17 cellular contexts compared by ENCODE assay signal in the genomic region with DNA sequence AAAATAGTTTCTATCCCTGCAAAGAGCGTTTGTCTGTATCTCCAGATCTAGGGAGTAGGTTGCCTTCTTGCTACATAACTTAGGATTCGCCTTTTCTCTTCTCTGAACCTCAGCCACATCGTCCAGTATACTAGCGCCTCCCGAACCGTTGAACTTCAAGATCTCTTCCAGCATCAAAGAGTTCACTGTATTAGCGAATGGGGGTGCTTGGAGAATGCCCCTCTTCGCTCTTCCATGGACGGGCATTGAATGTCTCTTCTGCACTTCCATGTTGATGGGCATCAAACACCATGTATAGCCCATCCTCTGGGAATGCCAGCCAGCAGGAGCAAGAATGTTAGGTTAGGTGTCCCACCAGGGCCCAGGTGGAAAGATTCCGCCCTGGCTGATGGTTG. TPM values are rescaled to one million over a fixed set of nuclear protein-coding genes. Genes with fewer than 3 reads are reported as not detected.
DNase-seq lines count a peak whose midpoint lies in the region; ATAC-seq and TF ChIP-seq lines count a peak whose summit lies in the region.
"Had no signal": no experiment of that assay in that cellular context is flagged by ENCODE, and none has a peak within 500 bp of the region (broad histone marks: within the 10 kb centered on the region; RNA-seq: fewer than 3 reads in every experiment).

No MANE protein-coding gene starts in this region.

- peaks cover 0 to 12% (median 0%) of the 10 kb centered on the region in 4 donors for H3K27me3 ChIP-seq in esophagus squamous epithelium
- peaks cover 70% of the 10 kb centered on the region for H3K27me3 ChIP-seq in neural progenitor cell

- peak overlapping the region; percentile 74 to 90 for H3K4me3 Mint-ChIP-seq in CD14-positive monocyte
- H3K4me3 Mint-ChIP-seq in T-helper 17 cell = peak overlapping the region; percentile 57
- H3K4me3 Mint-ChIP-seq in neural progenitor cell = peak overlapping the region; percentile 84
- H3K4me3 Mint-ChIP-seq: activated CD8-positive, alpha-beta memory T cell treated with anti-CD3 and anti-CD28 coated beads, Interleukin-2, amount 10 ng/mL, durations not matched to agents 7 days and 5 days; natural killer cell had no signal

- H3K27ac Mint-ChIP-seq in CD14-positive monocyte (peak overlapping the region in 1 of 7 donors; percentile 61), T-helper 17 cell (no peak overlapping the region), neural progenitor cell (no peak overlapping the region)
- H3K27ac Mint-ChIP-seq: activated CD8-positive, alpha-beta memory T cell treated with anti-CD3 and anti-CD28 coated beads, Interleukin-2, amount 10 ng/mL, durations not matched to agents 7 days and 5 days; natural killer cell had no signal

- H3K4me1 ChIP-seq in esophagus squamous epithelium = peaks cover 0 to 23% (median 10%) of the 10 kb centered on the region in 3 donors
- peaks cover 14% of the 10 kb centered on the region for H3K4me1 ChIP-seq in neural progenitor cell

- H3K36me3 ChIP-seq in esophagus squamous epithelium (no peaks in the 10 kb centered on the region), neural progenitor cell (no peaks in the 10 kb centered on the region)

- H3K4me2 ChIP-seq in neural progenitor cell = peak overlapping the region; percentile 83

- no peaks in the 10 kb centered on the region for H4K20me1 ChIP-seq in neural progenitor cell (ENCODE audit: low read depth)

- H3K27me3 Mint-ChIP-seq in CD14-positive monocyte (ENCODE audit: low read depth in 3 of 3) (peaks cover 29 to 38% (median 38%) of the 10 kb centered on the region in 3 donors), T-helper 17 cell (peaks cover 57% of the 10 kb centered on the region), neural progenitor cell (ENCODE audit: insufficient read depth, low read depth) (peaks cover 11% of the 10 kb centered on the region)

- H2AFZ ChIP-seq in neural progenitor cell (replicated peaks) = peak overlapping the region; percentile 95

- H3F3A ChIP-seq in neural progenitor cell (ENCODE audit: low read depth) = no peaks in the 10 kb centered on the region

- H3K36me3 Mint-ChIP-seq in CD14-positive monocyte (no peaks in the 10 kb centered on the region), T-helper 17 cell (ENCODE audit: low read depth) (no peaks in the 10 kb centered on the region), neural progenitor cell (no peaks in the 10 kb centered on the region)
- H3K36me3 Mint-ChIP-seq: activated CD8-positive, alpha-beta memory T cell treated with anti-CD3 and anti-CD28 coated beads, Interleukin-2, amount 10 ng/mL, durations not matched to agents 7 days and 5 days; natural killer cell had no signal

- H3K9me3 ChIP-seq in T-helper 17 cell (ENCODE audit: control insufficient read depth, low read length, poor library complexity, severe bottlenecking) (no peaks in the 10 kb centered on the region), esophagus squamous epithelium (no peaks in the 10 kb centered on the region), neural progenitor cell (ENCODE audit: low read depth) (no peaks in the 10 kb centered on the region)

- TF ChIP-seq CTCF in CD14-positive monocyte (IDR thresholded peaks at IDR 0.05) = no peak
- TF ChIP-seq CTCF in esophagus squamous epithelium (IDR thresholded peaks at IDR 0.05) = no peak
- no peak for TF ChIP-seq CTCF in neural progenitor cell (IDR thresholded peaks at IDR 0.05)

- 56 to 65% methylated on average over 10 of the region's 10 CpGs for WGBS in esophagus squamous epithelium, 2 donors

- peaks cover 3 to 9% (median 7%) of the 10 kb centered on the region in 7 donors for H3K9me3 Mint-ChIP-seq in CD14-positive monocyte
- no peaks in the 10 kb centered on the region for H3K9me3 Mint-ChIP-seq in neural progenitor cell

- H3K79me2 ChIP-seq in neural progenitor cell (ENCODE audit: low read depth) = no peaks in the 10 kb centered on the region

- DNase-seq in CD14-positive monocyte (ENCODE audit: low spot score) (no peak), T-helper 17 cell (no peak), esophagus squamous epithelium (lab: John Stamatoyannopoulos, UW) (no peak), neural progenitor cell (ENCODE audit: low spot score) (no peak), posterior vena cava (ENCODE audit: low spot score) (no peak), left colon (no peak), cerebellum (ENCODE audit: low spot score) (no peak)
- DNase-seq: activated CD8-positive, alpha-beta memory T cell treated with anti-CD3 and anti-CD28 coated beads, Interleukin-2, amount 10 ng/mL, durations not matched to agents 7 days and 5 days; activated gamma-delta T cell treated with Interleukin-2 at 50 U/mL for 16 hours; effector CD4-positive, alpha-beta T cell; natural killer cell; NCI-H2029; NCI-H510A treated with DMSO at 0.1 percent for 48 hours; stimulated activated CD4-positive, alpha-beta T cell treated with anti-CD3 and anti-CD28 coated beads, Interleukin-1b, Interleukin-23, amount 100 ng/mL, for 48 hours; T-helper 2 cell had no signal

- no peak overlapping the region for H3K27ac ChIP-seq in esophagus squamous epithelium
- H3K27ac ChIP-seq in neural progenitor cell = no peak overlapping the region

- ATAC-seq in T-helper 17 cell (no peak), HG02678 (IDR thresholded peaks at IDR 0.05; ENCODE audit: unreplicated experiment) (no peak), left colon (no peak)
- ATAC-seq: activated CD4-positive, CD25-positive, alpha-beta regulatory T cell treated with anti-CD3 and anti-CD28 coated beads, Interleukin-2, amount 50 U/mL, for 24 hours; activated CD8-positive, alpha-beta memory T cell treated with anti-CD3 and anti-CD28 coated beads, Interleukin-2, amount 10 ng/mL, durations not matched to agents 7 days and 5 days; natural killer cell had no signal

- intact Hi-C loops in CD14-positive monocyte (cut with micrococcal nuclease) = no loop called here
- intact Hi-C loops in esophagus squamous epithelium (cut with DNase I) = no loop called here
- intact Hi-C loops in posterior vena cava (cut with DNase I) = no loop called here
- intact Hi-C loops in left colon (cut with DNase I, micrococcal nuclease) = no loop called here

- peak overlapping the region in 3 of 4 donors; percentile 30 to 75 (median 63) for H3K4me3 ChIP-seq in esophagus squamous epithelium
- peak overlapping the region; percentile 59 for H3K4me3 ChIP-seq in neural progenitor cell

- no peak overlapping the region for H3K9ac ChIP-seq in neural progenitor cell

- H3K4me1 Mint-ChIP-seq in CD14-positive monocyte (peaks cover 51% of the 10 kb centered on the region), T-helper 17 cell (peaks cover 3% of the 10 kb centered on the region), neural progenitor cell (peaks cover 14% of the 10 kb centered on the region)
- H3K4me1 Mint-ChIP-seq: natural killer cell had no signal

- no peak for TF ChIP-seq POLR2A in esophagus squamous epithelium (IDR thresholded peaks at IDR 0.05)

RNA-seq across cellular contexts. Expression of gene OXGR1, which starts 0.6 kb away (rescaled TPM):
- polyA plus RNA-seq in CD14-positive monocyte = under 1 TPM in 1 of 2 donors, not detected in 1; 0.22 TPM
- total RNA-seq in T-helper 17 cell (not detected), esophagus squamous epithelium (1 to 10 TPM in 3 of 4 donors, not detected in 1; 1.2 to 5.7 (median 1.4) TPM), neural progenitor cell (ENCODE audit: low replicate concordance) (0.88 and 1.6 TPM in 2 replicates), posterior vena cava (1 to 10 TPM in 1 of 2 donors, under 1 TPM in 1; 0.95 to 1.1 TPM), left colon (1 to 10 TPM; 2.0 to 2.3 TPM), cerebellum (1.00 TPM)
- total RNA-seq: activated CD8-positive, alpha-beta memory T cell treated with anti-CD3 and anti-CD28 coated beads, Interleukin-2, amount 10 ng/mL, durations not matched to agents 7 days and 5 days; natural killer cell had no signal
